Comparison of ENCODE assay signal across 9 cellular contexts in genomic region chr2:88016948-88017779, GRCh38. TPM values are rescaled to one million over a fixed set of nuclear protein-coding genes. Genes with fewer than 3 reads are reported as not detected.
DNase-seq lines count a peak whose midpoint lies in the region; ATAC-seq, FAIRE-seq and TF ChIP-seq lines count a peak whose summit lies in the region.
"Had no signal": no experiment of that assay in that cellular context is flagged by ENCODE, and none has a peak within 500 bp of the region (broad histone marks: within the 10 kb centered on the region; RNA-seq: fewer than 3 reads in every experiment).

No MANE protein-coding gene starts in this region.

- peak overlapping the region; percentile 92 for H3K4me3 ChIP-seq in CD8-positive, alpha-beta T cell (ENCODE audit: low read depth, low read length)
- peak overlapping the region; percentile 59 to 68 for H3K4me3 ChIP-seq in ascending aorta
- peak overlapping the region; percentile 89 for H3K4me3 ChIP-seq in iPS-18a (ENCODE audit: low read length)
- H3K4me3 ChIP-seq in small intestine (ENCODE audit: low read depth in 1 of 2, low read length in 2 of 2): peak overlapping the region; percentile 44 to 56

- 10 to 18% (median 16%) methylated on average over 41 to 47 of the region's 47 CpGs for WGBS in small intestine, 3 donors

- peak overlapping the region; percentile 100 for H3K27ac Mint-ChIP-seq in CD8-positive, alpha-beta T cell

- H3K4me3 Mint-ChIP-seq in CD8-positive, alpha-beta T cell: peak overlapping the region; percentile 100

- peaks cover 6% of the 10 kb centered on the region for H3K36me3 Mint-ChIP-seq in CD8-positive, alpha-beta T cell

- DNase-seq in CD8-positive, alpha-beta T cell: no peak
- DNase-seq in GM19239 (ENCODE audit: insufficient read length, low spot score): no peak
- DNase-seq in NCI-H69 (lab: John Stamatoyannopoulos, UW): peak; percentile 74
- peak in 1 of 2 donors; percentile 70 for DNase-seq in ascending aorta (ENCODE audit: low spot score in 2 of 2)
- no peak for DNase-seq in small intestine
- DNase-seq in activated effector memory CD4-positive, alpha-beta T cell treated with anti-CD3 and anti-CD28 coated beads, Interleukin-2, amount 50 U/mL, for 16 hours: no peak

- H3K4me1 Mint-ChIP-seq in CD8-positive, alpha-beta T cell (ENCODE audit: low read depth): peaks cover 22% of the 10 kb centered on the region

- intact Hi-C loops in CD8-positive, alpha-beta T cell (cut with DNase I, micrococcal nuclease): loop anchor here (1.0 to 10.0 kb wide), 4 partner anchors 38 to 1575 kb away; partner anchors contain the start of genes KDM3A (in 2 of the 2), KRCC1 (in 2 of the 2) and RPIA (in 1 of the 2)
- intact Hi-C loops in ascending aorta (cut with DNase I): loop anchor here (1.0 kb wide), 1 partner anchor 38 kb away; the partner anchor contains the start of gene KRCC1

- FAIRE-seq in GM19239 (lab: Jason Lieb, UNC): peak; percentile 79
- no peak for FAIRE-seq in small intestine (lab: Jason Lieb, UNC)

- POLR2A ChIA-PET in CD8-positive, alpha-beta T cell (lab: Charles Lee): interaction anchor here (0.7 to 1.9 kb wide), 5 partner anchors 9 to 143 kb away, joined by 3 to 5 read pairs (median 4); no protein-coding TSS in a partner anchor

- H3K27me3 Mint-ChIP-seq in CD8-positive, alpha-beta T cell (ENCODE audit: low read depth): no peaks in the 10 kb centered on the region

- no peaks in the 10 kb centered on the region for H3K9me3 Mint-ChIP-seq in CD8-positive, alpha-beta T cell

- CTCF ChIA-PET in CD8-positive, alpha-beta T cell (lab: Charles Lee): interaction anchor here (2.3 kb wide), 1 partner anchor 15 kb away, joined by 7 read pairs; no protein-coding TSS in a partner anchor

- peaks cover 5% of the 10 kb centered on the region for H3K4me1 ChIP-seq in CD8-positive, alpha-beta T cell (ENCODE audit: insufficient read depth, low read length)
- H3K4me1 ChIP-seq in ascending aorta: no peaks in the 10 kb centered on the region
- H3K4me1 ChIP-seq in iPS-18a (ENCODE audit: control insufficient read depth, low read depth, low read length): peaks cover 28% of the 10 kb centered on the region
- H3K4me1 ChIP-seq in small intestine (ENCODE audit: control insufficient read depth in 2 of 2, insufficient read depth in 1 of 2, low read depth in 1 of 2, low read length in 1 of 2): no peaks in the 10 kb centered on the region

- peak; percentile 67 for ATAC-seq in CD8-positive, alpha-beta T cell
- ATAC-seq in HG03175 (IDR thresholded peaks at IDR 0.05; ENCODE audit: unreplicated experiment): peak; percentile 64

- no peaks in the 10 kb centered on the region for H3K27me3 ChIP-seq in CD8-positive, alpha-beta T cell (ENCODE audit: insufficient read depth, low read length)
- H3K27me3 ChIP-seq in ascending aorta: no peaks in the 10 kb centered on the region
- H3K27me3 ChIP-seq in iPS-18a (ENCODE audit: control insufficient read depth, insufficient read depth, low read length): no peaks in the 10 kb centered on the region
- H3K27me3 ChIP-seq in small intestine (ENCODE audit: control insufficient read depth in 2 of 2, insufficient read depth in 2 of 2, low read length in 2 of 2): no peaks in the 10 kb centered on the region

- peak overlapping the region; percentile 99 for H3K9ac ChIP-seq in iPS-18a (ENCODE audit: low read length)

- no peaks in the 10 kb centered on the region for H3K36me3 ChIP-seq in CD8-positive, alpha-beta T cell (ENCODE audit: insufficient read depth, low read length)
- H3K36me3 ChIP-seq in ascending aorta: no peaks in the 10 kb centered on the region
- no peaks in the 10 kb centered on the region for H3K36me3 ChIP-seq in iPS-18a (ENCODE audit: control insufficient read depth, low read depth, low read length)
- no peaks in the 10 kb centered on the region for H3K36me3 ChIP-seq in small intestine (ENCODE audit: control insufficient read depth in 2 of 2, insufficient read depth in 2 of 2, low read length in 2 of 2)

- TF ChIP-seq CTCF in CD8-positive, alpha-beta T cell (IDR thresholded peaks at IDR 0.05): no peak
- TF ChIP-seq CTCF in ascending aorta (IDR thresholded peaks at IDR 0.05): no peak

- peak overlapping the region; percentile 89 for H3K27ac ChIP-seq in CD8-positive, alpha-beta T cell (ENCODE audit: low read depth, low read length)
- H3K27ac ChIP-seq in ascending aorta: peak overlapping the region; percentile 2 to 46
- peak overlapping the region; percentile 100 for H3K27ac ChIP-seq in iPS-18a (ENCODE audit: low read length)
- H3K27ac ChIP-seq in small intestine (ENCODE audit: low read depth in 1 of 2, low read length in 1 of 2): peak overlapping the region; percentile 64 to 92

- H3K9me3 ChIP-seq in CD8-positive, alpha-beta T cell (ENCODE audit: low read length): no peaks in the 10 kb centered on the region
- H3K9me3 ChIP-seq in ascending aorta (no peaks in the 10 kb centered on the region), iPS-18a (ENCODE audit: control insufficient read depth, low read depth, low read length) (no peaks in the 10 kb centered on the region), small intestine (ENCODE audit: control insufficient read depth, low read depth) (no peaks in the 10 kb centered on the region)

RNA-seq across cellular contexts. Expression of gene RNU2-63P, which starts 0.8 kb away (rescaled TPM):
- 1 to 10 TPM; 4.4 to 9.1 TPM for total RNA-seq in CD8-positive, alpha-beta T cell
- total RNA-seq in ascending aorta: not detected
- not detected for polyA plus RNA-seq in small intestine
- total RNA-seq: SK-MEL-5 had no signal

RNA-seq across cellular contexts. Expression of gene KRCC1, which starts 38.4 kb away (rescaled TPM):
- total RNA-seq in CD8-positive, alpha-beta T cell: 1 to 10 TPM; 3.1 to 3.6 TPM
- 3.1 TPM for total RNA-seq in ascending aorta
- 10 to 100 TPM; 35.1 to 63.1 (median 35.7) TPM for polyA plus RNA-seq in small intestine

RNA-seq across cellular contexts. Expression of gene SMYD1, which starts 50.5 kb away (rescaled TPM):
- total RNA-seq in CD8-positive, alpha-beta T cell: not detected
- total RNA-seq in ascending aorta: not detected
- 1 to 10 TPM in 1 of 3 donors, under 1 TPM in 1, not detected in 1; 0.34 to 1.6 TPM for polyA plus RNA-seq in small intestine

Comparison
In these comparisons a context has a peak if more than half of its experiments do, and no peak if none do; other contexts are left out.
1. H3K27ac ChIP-seq: peak in every context shown above with its lines; median percentile 100 in iPS-18a; 89 in CD8-positive, alpha-beta T cell; 78 in small intestine; 24 in ascending aorta.